10 cellular contexts compared by ENCODE assay signal in the genomic region with DNA sequence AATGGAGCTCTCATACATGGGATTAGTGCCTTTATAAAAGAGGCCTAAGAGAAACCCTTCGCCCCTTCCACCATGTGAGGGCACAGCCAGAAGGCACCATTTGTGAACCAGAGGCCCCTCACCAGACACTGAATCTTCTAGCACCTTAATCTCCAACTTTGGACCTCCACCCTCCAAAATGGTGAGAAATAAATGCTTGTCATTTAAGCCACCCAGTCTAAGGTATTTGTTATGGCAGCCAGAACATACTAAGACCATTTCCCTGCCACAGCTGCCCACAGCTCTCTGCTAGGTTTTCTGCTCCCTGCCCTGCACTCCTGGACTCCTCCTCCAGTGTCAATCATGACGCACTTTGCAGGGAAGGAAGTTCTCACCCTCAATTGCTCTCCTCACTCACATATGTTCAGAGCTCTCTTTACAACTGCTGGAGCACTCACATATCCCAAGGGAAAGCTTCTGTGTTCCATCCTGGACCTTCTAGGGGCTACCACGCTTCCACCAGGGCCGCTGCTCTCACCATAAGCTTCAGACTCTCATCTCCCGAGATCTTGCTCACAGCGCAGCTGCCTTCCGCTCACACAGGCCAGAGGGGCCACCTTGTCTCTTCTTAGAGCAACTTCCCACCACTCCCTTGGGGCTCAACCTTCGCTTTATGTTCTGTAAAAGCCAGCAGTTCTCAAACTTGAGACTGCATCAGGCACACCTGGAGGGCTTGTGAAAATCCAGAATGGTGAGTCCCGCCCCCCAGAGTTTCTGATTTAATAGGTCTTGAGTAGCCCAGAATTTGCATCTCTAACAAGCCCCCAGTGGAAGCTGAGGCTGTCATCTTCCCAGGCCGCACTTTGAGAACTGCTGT. TPM values are rescaled to one million over a fixed set of nuclear protein-coding genes. Genes with fewer than 3 reads are reported as not detected.
DNase-seq lines count a peak whose midpoint lies in the region; ATAC-seq lines count a peak whose summit lies in the region.
"Had no signal": no experiment of that assay in that cellular context is flagged by ENCODE, and none has a peak within 500 bp of the region (broad histone marks: within the 10 kb centered on the region; RNA-seq: fewer than 3 reads in every experiment).

No MANE protein-coding gene starts in this region.

- H3K4me1 Mint-ChIP-seq in activated T-cell treated with anti-CD3 and anti-CD28 coated beads, Interleukin-2, amount 50 U/mL, for 4 hours (ENCODE audit: low read depth) = peaks cover 52% of the 10 kb centered on the region

- H3K36me3 ChIP-seq in thymus (ENCODE audit: control insufficient read depth, insufficient read depth) = no peaks in the 10 kb centered on the region

- H3K9me3 ChIP-seq in thymus (ENCODE audit: control insufficient read depth) = no peaks in the 10 kb centered on the region

- H3K4me3 ChIP-seq in thymus (ENCODE audit: low read length) = no peak overlapping the region

- ATAC-seq in activated T-cell treated with anti-CD3 and anti-CD28 coated beads, Interleukin-2, amount 50 U/mL, for 4 hours = no peak
- peak; percentile 38 for ATAC-seq in HG02623 (IDR thresholded peaks at IDR 0.05; ENCODE audit: unreplicated experiment)
- ATAC-seq in Right ventricle myocardium superior (ENCODE audit: poor library complexity) = no peak
- ATAC-seq: effector memory CD8-positive, alpha-beta T cell had no signal

- H3K27me3 Mint-ChIP-seq in activated T-cell treated with anti-CD3 and anti-CD28 coated beads, Interleukin-2, amount 50 U/mL, for 4 hours (ENCODE audit: low read depth) = no peaks in the 10 kb centered on the region

- intact Hi-C loops in Right ventricle myocardium superior (cut with DNase I) = no loop called here

- no peaks in the 10 kb centered on the region for H3K27me3 ChIP-seq in thymus (ENCODE audit: control insufficient read depth, insufficient read depth)

- H3K4me3 Mint-ChIP-seq in activated T-cell treated with anti-CD3 and anti-CD28 coated beads, Interleukin-2, amount 50 U/mL, for 4 hours = peak overlapping the region; percentile 14
- H3K4me3 Mint-ChIP-seq: effector memory CD8-positive, alpha-beta T cell had no signal

- no peaks in the 10 kb centered on the region for H3K36me3 Mint-ChIP-seq in activated T-cell treated with anti-CD3 and anti-CD28 coated beads, Interleukin-2, amount 50 U/mL, for 4 hours (ENCODE audit: insufficient read depth)

- H3K27ac ChIP-seq in thymus (ENCODE audit: low read depth) = peak overlapping the region; percentile 22

- 82% methylated on average over 10 of the region's 10 CpGs for WGBS in thymus

- no peak for DNase-seq in activated T-cell treated with anti-CD3 and anti-CD28 coated beads, Interleukin-2, amount 50 U/mL, for 4 hours
- DNase-seq in activated T-cell treated with anti-CD3 and anti-CD28 coated beads, Interleukin-2, amount 50 U/mL, for 48 hours = no peak
- DNase-seq in MV-4-11 (lab: John Stamatoyannopoulos, UW) (peak; percentile 34), midbrain (lab: John Stamatoyannopoulos, UW) (no peak), Right ventricle myocardium superior (no peak)
- DNase-seq in NK-92 treated with Interleukin-12 subunit alpha and Interleukin-12 subunit beta, amount 100 ng/mL, for 24 hours (lab: John Stamatoyannopoulos, UW) = no peak
- DNase-seq: effector memory CD8-positive, alpha-beta T cell; mesenchymal stem cell had no signal

- H3K4me1 ChIP-seq in thymus (ENCODE audit: control insufficient read depth, insufficient read depth, low read length) = peaks cover 23% of the 10 kb centered on the region

- no peaks in the 10 kb centered on the region for H3K9me3 Mint-ChIP-seq in activated T-cell treated with anti-CD3 and anti-CD28 coated beads, Interleukin-2, amount 50 U/mL, for 4 hours
- H3K9me3 Mint-ChIP-seq: effector memory CD8-positive, alpha-beta T cell had no signal

RNA-seq across cellular contexts. Expression of a gene that starts 1.6 kb away (rescaled TPM):
- total RNA-seq in activated T-cell treated with anti-CD3 and anti-CD28 coated beads, Interleukin-2, amount 50 U/mL, for 4 hours = under 1 TPM in 2 of 3 donors, not detected in 1; 0.16 to 0.25 TPM
- 17.1 TPM for polyA plus RNA-seq in thymus
- total RNA-seq in Right ventricle myocardium superior = 0.89 TPM
